ENCODE assay signal across 8 cellular contexts in genomic region chr3:169661567-169662214, GRCh38. TPM values are rescaled to one million over a fixed set of nuclear protein-coding genes. Genes with fewer than 3 reads are reported as not detected.
DNase-seq lines count a peak whose midpoint lies in the region; ATAC-seq and TF ChIP-seq lines count a peak whose summit lies in the region.

No MANE protein-coding gene starts in this region.

- peak overlapping the region; percentile 79 for H2AFZ ChIP-seq in mammary epithelial cell (ENCODE audit: low read depth, low read length)

- ATAC-seq in HG02852 (IDR thresholded peaks at IDR 0.05; ENCODE audit: unreplicated experiment): peak; percentile 6
- peak; percentile 33 for ATAC-seq in stimulated activated naive CD8-positive, alpha-beta T cell treated with anti-CD3 and anti-CD28 coated beads, Interleukin-15, amount 100 ng/mL, for 72 hours

- DNase-seq in activated CD8-positive, alpha-beta memory T cell treated with anti-CD3 and anti-CD28 coated beads for 24 hours: peak; percentile 64
- DNase-seq in activated CD8-positive, alpha-beta memory T cell treated with anti-CD3 and anti-CD28 coated beads, Interleukin-2, amount 50 U/mL, for 4 hours: no peak
- DNase-seq in NCI-H526 treated with DMSO at 0.1 percent for 48 hours (lab: John Stamatoyannopoulos, UW) (peak; percentile 77), mammary epithelial cell (peak; percentile 46), kidney epithelial cell (ENCODE audit: low read depth) (no peak), ureter (ENCODE audit: low spot score) (no peak)
- DNase-seq in stimulated activated naive CD8-positive, alpha-beta T cell treated with anti-CD3 and anti-CD28 coated beads, Interleukin-15, amount 100 ng/mL, for 72 hours: no peak

- intact Hi-C loops in mammary epithelial cell (cut with micrococcal nuclease): loop anchor here (1.0 to 10.0 kb wide), 9 partner anchors 84 to 709 kb away; partner anchors contain the start of gene MYNN

- no peak overlapping the region for H3K27ac ChIP-seq in mammary epithelial cell (ENCODE audit: insufficient read depth, low read depth, low read length)

- H3K4me1 ChIP-seq in mammary epithelial cell (ENCODE audit: insufficient read depth, low read length): peaks cover 14% of the 10 kb centered on the region

- H4K20me1 ChIP-seq in mammary epithelial cell (ENCODE audit: insufficient read depth, low read length): no peaks in the 10 kb centered on the region

- H3K4me3 ChIP-seq in mammary epithelial cell (replicated peaks in 1 of 3; ENCODE audit: insufficient read depth in 1 of 3, low read depth in 2 of 3, low read length in 3 of 3) (peak overlapping the region; percentile 42 to 61 (median 51)), kidney epithelial cell (ENCODE audit: low read depth, low read length) (peak overlapping the region; percentile 61)

- H3K9me3 ChIP-seq in mammary epithelial cell (replicated peaks; ENCODE audit: insufficient read depth, low read length): no peaks in the 10 kb centered on the region

- TF ChIP-seq CTCF in mammary epithelial cell (conservative IDR thresholded peaks at IDR 0.05 in 1 of 2, IDR thresholded peaks at IDR 0.05 in 1 of 2; ENCODE audit: extremely low read depth in 1 of 2, insufficient read depth in 1 of 2, low read depth in 1 of 2, low read length in 2 of 2) (no peak), kidney epithelial cell (IDR thresholded peaks at IDR 0.05; ENCODE audit: insufficient read depth, low read length, poor library complexity, severe bottlenecking) (no peak)

- WGBS in mammary epithelial cell (ENCODE audit: low coverage, missing lambda C conversion rate): 8% methylated on average over 21 of the region's 44 CpGs

- H3K36me3 ChIP-seq in mammary epithelial cell (ENCODE audit: insufficient read depth, low read length) (no peaks in the 10 kb centered on the region), kidney epithelial cell (ENCODE audit: control insufficient read depth, insufficient read depth, low read length) (no peaks in the 10 kb centered on the region)

- dilution Hi-C loops in mammary epithelial cell (cut with HindIII; ENCODE audit: low sequenced_read_pairs): no loop called here

- H3K27ac Mint-ChIP-seq in stimulated activated naive CD8-positive, alpha-beta T cell treated with anti-CD3 and anti-CD28 coated beads, Interleukin-15, amount 100 ng/mL, for 72 hours: peak overlapping the region in 1 of 2 donors; percentile 81

- H3K4me2 ChIP-seq in mammary epithelial cell (ENCODE audit: insufficient read depth, low read depth, low read length): peak overlapping the region; percentile 99

- in situ Hi-C loops in mammary epithelial cell (cut with MboI; ENCODE audit: low sequenced_read_pairs in 2 of 2): loop anchor here (10.0 kb wide), 2 partner anchors 517 to 527 kb away; no protein-coding TSS in a partner anchor

- no peaks in the 10 kb centered on the region for H3K79me2 ChIP-seq in mammary epithelial cell (ENCODE audit: insufficient read depth, low read length)

- CTCF ChIA-PET in mammary epithelial cell (lab: Charles Lee; ENCODE audit: low non-redundant PET): interaction anchor here (0.8 kb wide), 1 partner anchor 51 kb away, joined by 5 read pairs; no protein-coding TSS in a partner anchor

- no peak overlapping the region for H3K9ac ChIP-seq in mammary epithelial cell (ENCODE audit: insufficient read depth, low read length)

- H3K27me3 Mint-ChIP-seq in stimulated activated naive CD8-positive, alpha-beta T cell treated with anti-CD3 and anti-CD28 coated beads, Interleukin-15, amount 100 ng/mL, for 72 hours: peaks cover 100% of the 10 kb centered on the region

- H3K27me3 ChIP-seq in mammary epithelial cell (ENCODE audit: insufficient read depth, low read length) (peaks cover 63% of the 10 kb centered on the region), kidney epithelial cell (ENCODE audit: control insufficient read depth, insufficient read depth, low read length) (peaks cover 38% of the 10 kb centered on the region)

- peaks cover 67% of the 10 kb centered on the region for H3K4me1 Mint-ChIP-seq in stimulated activated naive CD8-positive, alpha-beta T cell treated with anti-CD3 and anti-CD28 coated beads, Interleukin-15, amount 100 ng/mL, for 72 hours

- BruUV-seq in mammary epithelial cell (replicated peaks; lab: Mats Ljungman, UMichigan): no TSS peak

- H3K9me3 Mint-ChIP-seq in stimulated activated naive CD8-positive, alpha-beta T cell treated with anti-CD3 and anti-CD28 coated beads, Interleukin-15, amount 100 ng/mL, for 72 hours: no peaks in the 10 kb centered on the region

- H3K4me3 Mint-ChIP-seq in stimulated activated naive CD8-positive, alpha-beta T cell treated with anti-CD3 and anti-CD28 coated beads, Interleukin-15, amount 100 ng/mL, for 72 hours: peak overlapping the region; percentile 87

RNA-seq across cellular contexts. Expression of gene MECOM, which starts 1.8 kb away (rescaled TPM):
- 10 to 100 TPM in 1 of 2 donors, 1 to 10 TPM in 1; 3.5 to 10.9 TPM for total RNA-seq in mammary epithelial cell
- polyA plus RNA-seq in mammary epithelial cell: 6.5 TPM
- 6.0 TPM for polyA minus RNA-seq in mammary epithelial cell
- total RNA-seq in kidney epithelial cell: 12.4 and 12.6 TPM in 2 replicates
- 218 TPM for total RNA-seq in ureter

Comparison
In these comparisons a context has a peak if more than half of its experiments do, and no peak if none do; other contexts are left out.
1. DNase-seq: peak in activated CD8-positive, alpha-beta memory T cell treated with anti-CD3 and anti-CD28 coated beads for 24 hours (single experiment), NCI-H526 treated with DMSO at 0.1 percent for 48 hours (single experiment) and mammary epithelial cell (single experiment); none in activated CD8-positive, alpha-beta memory T cell treated with anti-CD3 and anti-CD28 coated beads, Interleukin-2, amount 50 U/mL, for 4 hours (single experiment), kidney epithelial cell (single experiment), stimulated activated naive CD8-positive, alpha-beta T cell treated with anti-CD3 and anti-CD28 coated beads, Interleukin-15, amount 100 ng/mL, for 72 hours (0 of 2) and ureter (single experiment).
2. RNA of gene MECOM, which starts 1.8 kb away (total RNA-seq): 218 TPM in ureter (single experiment); 12.4 to 12.6 TPM in kidney epithelial cell and 3.5 to 10.9 TPM in mammary epithelial cell; every median in the first group is over 10 times any median in the second.